21 cellular contexts compared by ENCODE assay signal in genomic region chr7:151768805-151769188, GRCh38.
DNase-seq lines count a peak whose midpoint lies in the region; ATAC-seq and TF ChIP-seq lines count a peak whose summit lies in the region.
"Had no signal": no experiment of that assay in that cellular context is flagged by ENCODE, and none has a peak within 500 bp of the region (broad histone marks: within the 10 kb centered on the region; RNA-seq: fewer than 3 reads in every experiment).

No MANE protein-coding gene starts in this region.

- H3K27ac Mint-ChIP-seq in activated CD8-positive, alpha-beta T cell treated with anti-CD3 and anti-CD28 coated beads for 36 hours, result peak overlapping the region; percentile 91
- H3K27ac Mint-ChIP-seq in central memory CD8-positive, alpha-beta T cell (ENCODE audit: low read depth), result peak overlapping the region; percentile 92
- H3K27ac Mint-ChIP-seq: activated B cell treated with CpG ODN at 0.5 μM for 24 hours, type B pancreatic cell had no signal

- no peaks in the 10 kb centered on the region for H3K27me3 ChIP-seq in thymus (ENCODE audit: control insufficient read depth, insufficient read depth)
- H3K27me3 ChIP-seq: esophagus squamous epithelium had no signal

- H3K4me3 Mint-ChIP-seq in activated CD8-positive, alpha-beta T cell treated with anti-CD3 and anti-CD28 coated beads for 36 hours, result peak overlapping the region; percentile 66
- H3K4me3 Mint-ChIP-seq in central memory CD8-positive, alpha-beta T cell, result peak overlapping the region; percentile 70
- H3K4me3 Mint-ChIP-seq: activated B cell treated with CpG ODN at 0.5 μM for 24 hours, type B pancreatic cell had no signal

- no peak overlapping the region for H3K4me3 ChIP-seq in thymus (ENCODE audit: low read length)
- H3K4me3 ChIP-seq: esophagus squamous epithelium had no signal

- no peak for ATAC-seq in activated CD8-positive, alpha-beta T cell treated with anti-CD3 and anti-CD28 coated beads for 36 hours
- ATAC-seq in central memory CD8-positive, alpha-beta T cell (replicated peaks; ENCODE audit: extremely low read depth, poor library complexity, severe bottlenecking), result no peak
- ATAC-seq in HG03045 (IDR thresholded peaks at IDR 0.05; ENCODE audit: unreplicated experiment), result no peak
- ATAC-seq: left lobe of liver, Right ventricle myocardium inferior had no signal

- H3K27ac ChIP-seq in thymus (ENCODE audit: low read depth), result peak overlapping the region; percentile 96
- H3K27ac ChIP-seq: KMS-11 had no signal

- intact Hi-C loops in activated CD8-positive, alpha-beta T cell treated with anti-CD3 and anti-CD28 coated beads for 36 hours (cut with micrococcal nuclease), result loop anchor here (5.0 kb wide), 1 partner anchor 141 kb away; no protein-coding TSS in a partner anchor

- CTCF ChIA-PET in activated CD8-positive, alpha-beta T cell treated with anti-CD3 and anti-CD28 coated beads for 36 hours (lab: Charles Lee), result interaction anchor here (1.1 to 9.2 kb wide), 4 partner anchors 10 to 320 kb away, joined by 4 to 107 read pairs (median 40); no protein-coding TSS in a partner anchor

- 83% methylated on average over 2 of the region's 2 CpGs for WGBS in thymus

- no peaks in the 10 kb centered on the region for H3K36me3 ChIP-seq in thymus (ENCODE audit: control insufficient read depth, insufficient read depth)

- H3K36me3 Mint-ChIP-seq in activated CD8-positive, alpha-beta T cell treated with anti-CD3 and anti-CD28 coated beads for 36 hours (ENCODE audit: low read depth), result peaks cover 19% of the 10 kb centered on the region
- peaks cover 7% of the 10 kb centered on the region for H3K36me3 Mint-ChIP-seq in central memory CD8-positive, alpha-beta T cell (ENCODE audit: insufficient read depth)
- H3K36me3 Mint-ChIP-seq: type B pancreatic cell had no signal

- H3K4me1 Mint-ChIP-seq in activated CD8-positive, alpha-beta T cell treated with anti-CD3 and anti-CD28 coated beads for 36 hours (ENCODE audit: low read depth), result peaks cover 68% of the 10 kb centered on the region
- peaks cover 41% of the 10 kb centered on the region for H3K4me1 Mint-ChIP-seq in central memory CD8-positive, alpha-beta T cell

- DNase-seq in activated naive CD4-positive, alpha-beta T cell treated with Interleukin-2 at 50 U/mL for 16 hours, result peak; percentile 3
- DNase-seq in activated naive CD4-positive, alpha-beta T cell (lab: John Stamatoyannopoulos, UW), result no peak
- no peak for DNase-seq in activated CD8-positive, alpha-beta T cell treated with anti-CD3 and anti-CD28 coated beads for 36 hours
- no peak for DNase-seq in central memory CD8-positive, alpha-beta T cell (ENCODE audit: low spot score in 2 of 2)
- DNase-seq in ureter (ENCODE audit: low spot score), result no peak
- DNase-seq in GM19240 (ENCODE audit: insufficient read length, low spot score), result no peak
- DNase-seq: activated B cell treated with CpG ODN at 0.5 μM for 24 hours; anterior cingulate cortex; cerebellar nuclear complex; effector CD4-positive, alpha-beta T cell; esophagus squamous epithelium; NCI-H1092; NCI-H2081 treated with DMSO at 0.1 percent for 48 hours; NCI-H510A; stimulated activated CD4-positive, alpha-beta T cell treated with anti-CD3 and anti-CD28 coated beads, Interleukin-12 subunit alpha, Interleukin-12 subunit beta, amount 100 ng/mL, for 4 hours had no signal

- H3K9me3 Mint-ChIP-seq in activated CD8-positive, alpha-beta T cell treated with anti-CD3 and anti-CD28 coated beads for 36 hours, result peaks cover 5% of the 10 kb centered on the region
- no peaks in the 10 kb centered on the region for H3K9me3 Mint-ChIP-seq in central memory CD8-positive, alpha-beta T cell
- H3K9me3 Mint-ChIP-seq: type B pancreatic cell had no signal

- no peaks in the 10 kb centered on the region for H3K27me3 Mint-ChIP-seq in activated CD8-positive, alpha-beta T cell treated with anti-CD3 and anti-CD28 coated beads for 36 hours
- no peaks in the 10 kb centered on the region for H3K27me3 Mint-ChIP-seq in central memory CD8-positive, alpha-beta T cell
- H3K27me3 Mint-ChIP-seq: activated B cell treated with CpG ODN at 0.5 μM for 24 hours had no signal

- H3K9me3 ChIP-seq in thymus (ENCODE audit: control insufficient read depth), result no peaks in the 10 kb centered on the region
- H3K9me3 ChIP-seq: esophagus squamous epithelium had no signal

- POLR2A ChIA-PET in activated CD8-positive, alpha-beta T cell treated with anti-CD3 and anti-CD28 coated beads for 36 hours (lab: Charles Lee), result interaction anchor here (0.9 to 4.8 kb wide), 5 partner anchors 12 to 136 kb away, joined by 3 to 25 read pairs (median 5); partner anchors contain the start of gene PRKAG2

- H3K4me1 ChIP-seq in thymus (ENCODE audit: control insufficient read depth, insufficient read depth, low read length), result peaks cover 16% of the 10 kb centered on the region

- TF ChIP-seq CTCF in activated CD8-positive, alpha-beta T cell treated with anti-CD3 and anti-CD28 coated beads for 36 hours (IDR thresholded peaks at IDR 0.05), result no peak
